ENCODE assay signal across 26 cellular contexts in genomic region chr15:35596261-35596660, GRCh38.
"Had no signal": no experiment of that assay in that cellular context is flagged by ENCODE, and none has a peak within 500 bp of the region (broad histone marks: within the 10 kb centered on the region; RNA-seq: fewer than 3 reads in every experiment).

No MANE protein-coding gene starts in this region.

- H3K4me1 ChIP-seq: SJCRH30 had no signal

- H3K27ac ChIP-seq: brain microvascular endothelial cell, RWPE1, SJCRH30 had no signal

- H3K27me3 ChIP-seq: brain microvascular endothelial cell, MG63, SJCRH30 had no signal

- H3K4me3 ChIP-seq: MG63, SJCRH30 had no signal

- H3K36me3 ChIP-seq: brain microvascular endothelial cell, MG63, SJCRH30 had no signal

- ATAC-seq: activated CD8-positive, alpha-beta memory T cell treated with anti-CD3 and anti-CD28 coated beads, Interleukin-2, amount 10 ng/mL, durations not matched to agents 7 days and 5 days; Panc1; T-helper 17 cell; WTC11 had no signal

- DNase-seq: activated CD4-positive, alpha-beta T cell treated with anti-CD3 and anti-CD28 coated beads for 48 hours; activated CD4-positive, alpha-beta T cell treated with anti-CD3 and anti-CD28 coated beads, Interleukin-2, amount 50 U/mL, for 48 hours; activated CD4-positive, CD25-positive, alpha-beta regulatory T cell treated with anti-CD3 and anti-CD28 coated beads, Interleukin-2, amount 50 U/mL, for 72 hours; activated CD8-positive, alpha-beta memory T cell treated with anti-CD3 and anti-CD28 coated beads, Interleukin-2, amount 10 ng/mL, durations not matched to agents 7 days and 5 days; activated effector memory CD4-positive, alpha-beta T cell treated with Interleukin-2 at 50 U/mL for 16 hours; activated naive CD4-positive, alpha-beta T cell; activated T-cell treated with anti-CD3 and anti-CD28 coated beads, Interleukin-2, amount 50 U/mL, for 24 hours; amygdala; brain microvascular endothelial cell; caudate nucleus; MG63; NCI-H1092 treated with DMSO at 0.1 percent for 48 hours; NCI-H1417 treated with DMSO at 0.1 percent for 48 hours; NCI-H1694; NCI-H2029 treated with DMSO at 0.1 percent for 48 hours; NCI-H510A treated with DMSO at 0.1 percent for 48 hours; NCI-H69; NK-92 treated with Interleukin-12 subunit alpha and Interleukin-12 subunit beta, amount 100 ng/mL, for 24 hours; OCI-M1; Right ventricle myocardium superior; SJCRH30; T-helper 17 cell; T-helper 9 cell had no signal

- H3K9me3 ChIP-seq: SJCRH30 had no signal
